In genomic region chrX:37060999-37061398, GRCh38 we compare ENCODE assay signal across 10 cellular contexts. TPM values are rescaled to one million over a fixed set of nuclear protein-coding genes. Genes with fewer than 3 reads are reported as not detected.
DNase-seq lines count a peak whose midpoint lies in the region; ATAC-seq and FAIRE-seq lines count a peak whose summit lies in the region.
"Had no signal": no experiment of that assay in that cellular context is flagged by ENCODE, and none has a peak within 500 bp of the region (broad histone marks: within the 10 kb centered on the region; RNA-seq: fewer than 3 reads in every experiment).

No MANE protein-coding gene starts in this region.

- no peak overlapping the region for H3K27ac ChIP-seq in iPS DF 6.9 (ENCODE audit: low read length)
- H3K27ac ChIP-seq: skin epidermis had no signal

- no CpG with 5 or more reads among the region's 3 CpGs for WGBS in iPS DF 6.9 (ENCODE audit: insufficient coverage, insufficient read length)

- no peaks in the 10 kb centered on the region for H3K36me3 ChIP-seq in iPS DF 6.9 (ENCODE audit: control insufficient read depth, insufficient read depth, low read length)

- no peaks in the 10 kb centered on the region for H3K9me3 ChIP-seq in iPS DF 6.9 (ENCODE audit: control insufficient read depth, insufficient read depth, low read length)

- no peaks in the 10 kb centered on the region for H3K27me3 ChIP-seq in iPS DF 6.9 (ENCODE audit: control insufficient read depth, insufficient read depth, low read length)

- no peak overlapping the region for H3K4me3 ChIP-seq in iPS DF 6.9 (ENCODE audit: low read length)
- H3K4me3 ChIP-seq: skin epidermis had no signal

- no peaks in the 10 kb centered on the region for H3K4me1 ChIP-seq in iPS DF 6.9 (ENCODE audit: control insufficient read depth, insufficient read depth, low read length)

- no peak for ATAC-seq in left cardiac atrium

- FAIRE-seq in GM19239 (lab: Jason Lieb, UNC), result peak; percentile 40

- peak; percentile 17 for DNase-seq in DMS114 treated with DMSO at 0.1 percent for 48 hours (lab: John Stamatoyannopoulos, UW; ENCODE audit: unreplicated experiment)
- DNase-seq in GM19239 (ENCODE audit: insufficient read length, low spot score), result no peak
- DNase-seq in HuH-7 (ENCODE audit: low spot score), result peak; percentile 4
- peak; percentile 33 for DNase-seq in SKM-1 treated with dmso at 0.1 percent for 144 hours (lab: John Stamatoyannopoulos, UW; ENCODE audit: unreplicated experiment)
- peak; percentile 27 for DNase-seq in iPS DF 6.9 (ENCODE audit: low read depth, low spot score)
- DNase-seq in mesenteric fat pad (ENCODE audit: low spot score), result no peak
- DNase-seq in stimulated activated CD4-positive, alpha-beta T cell treated with anti-CD3 and anti-CD28 coated beads, Interleukin-4, amount 100 ng/mL, for 24 hours, result no peak
- no peak for DNase-seq in left cardiac atrium
- DNase-seq: activated B cell treated with CpG ODN at 0.5 μM for 24 hours had no signal

- intact Hi-C loops in left cardiac atrium (cut with DNase I), result no loop called here

RNA-seq across cellular contexts. Expression of gene FAM47C, which starts 52.8 kb away (rescaled TPM):
- total RNA-seq in mesenteric fat pad (not detected), left cardiac atrium (not detected)
- total RNA-seq: activated B cell treated with CpG ODN at 0.5 μM for 24 hours had no signal

Comparison
In these comparisons a context has a peak if more than half of its experiments do, and no peak if none do; other contexts are left out.
1. DNase-seq: peak in DMS114 treated with DMSO at 0.1 percent for 48 hours (single experiment), HuH-7 (single experiment), SKM-1 treated with dmso at 0.1 percent for 144 hours (single experiment) and iPS DF 6.9 (single experiment); none in GM19239 (single experiment), mesenteric fat pad (single experiment), stimulated activated CD4-positive, alpha-beta T cell treated with anti-CD3 and anti-CD28 coated beads, Interleukin-4, amount 100 ng/mL, for 24 hours (single experiment) and left cardiac atrium (single experiment).